In the genomic region with DNA sequence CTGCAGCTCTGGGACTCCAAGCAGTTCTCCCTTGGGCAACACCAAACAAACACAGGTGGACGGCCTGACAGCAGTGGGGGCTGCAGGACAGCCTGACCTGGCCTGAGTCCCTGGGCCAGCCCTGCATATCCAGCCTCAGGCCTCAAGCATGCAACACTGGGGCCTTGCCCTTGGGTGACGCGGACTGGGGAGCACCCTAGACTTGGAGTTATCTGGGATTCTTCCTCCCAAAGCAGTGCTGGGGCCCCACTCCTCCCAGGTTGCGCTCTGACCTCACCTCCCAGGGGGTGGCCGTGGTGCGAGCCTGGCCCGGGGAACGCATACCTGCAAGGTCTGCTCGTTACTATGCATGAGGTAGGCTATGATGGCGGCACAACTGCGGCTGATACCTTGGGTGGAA, we compare ENCODE assay signal across 32 cellular contexts.
"Had no signal": no experiment of that assay in that cellular context is flagged by ENCODE, and none has a peak within 500 bp of the region (broad histone marks: within the 10 kb centered on the region; RNA-seq: fewer than 3 reads in every experiment).

No MANE protein-coding gene starts in this region.

- H3K4me3 ChIP-seq: breast epithelium, esophagus squamous epithelium, heart right ventricle, pancreas, prostate gland, upper lobe of left lung, vagina had no signal

- H3K27me3 Mint-ChIP-seq: activated T-cell treated with anti-CD3 and anti-CD28 coated beads, Interleukin-2, amount 50 U/mL, for 24 hours; dendritic cell treated with granulocyte-macrophage colony-stimulating factor and Interleukin-4, amounts not matched to agents 40 ng/mL and 50 ng/mL, for 4 days; naive thymus-derived CD4-positive, alpha-beta T cell; stimulated activated naive CD8-positive, alpha-beta T cell treated with anti-CD3 and anti-CD28 coated beads, Interleukin-15, amount 100 ng/mL, for 72 hours; T-helper 17 cell had no signal

- H3K27ac Mint-ChIP-seq: activated naive CD4-positive, alpha-beta T cell treated with anti-CD3 and anti-CD28 coated beads, Interleukin-2, amount 50 U/mL, for 72 hours; activated T-cell treated with anti-CD3 and anti-CD28 coated beads, Interleukin-2, amount 50 U/mL, for 24 hours; dendritic cell treated with granulocyte-macrophage colony-stimulating factor and Interleukin-4, amounts not matched to agents 40 ng/mL and 50 ng/mL, for 4 days; naive thymus-derived CD4-positive, alpha-beta T cell; stimulated activated effector memory CD8-positive, alpha-beta T cell treated with anti-CD3 and anti-CD28 coated beads, Interleukin-12 subunit alpha, Interleukin-12 subunit beta, amount 100 ng/mL, for 72 hours; stimulated activated naive CD8-positive, alpha-beta T cell treated with anti-CD3 and anti-CD28 coated beads, Interleukin-15, amount 100 ng/mL, for 72 hours had no signal

- DNase-seq: activated CD4-positive, alpha-beta T cell treated with anti-CD3 and anti-CD28 coated beads for 48 hours; activated CD4-positive, alpha-beta T cell treated with anti-CD3 and anti-CD28 coated beads, Interleukin-2, amount 50 U/mL, for 48 hours; activated CD8-positive, alpha-beta memory T cell treated with anti-CD3 and anti-CD28 coated beads for 24 hours; activated CD8-positive, alpha-beta memory T cell treated with anti-CD3 and anti-CD28 coated beads, Interleukin-2, amount 50 U/mL, for 48 hours; activated gamma-delta T cell treated with Interleukin-2 at 50 U/mL for 16 hours; activated T-cell treated with anti-CD3 and anti-CD28 coated beads, Interleukin-2, amount 50 U/mL, for 24 hours; central memory CD4-positive, alpha-beta T cell; esophagus squamous epithelium; foreskin melanocyte; heart right ventricle; left ventricle myocardium superior; midbrain; naive thymus-derived CD4-positive, alpha-beta T cell; nucleus accumbens; retina; small intestine; stimulated activated CD4-positive, alpha-beta T cell treated with anti-CD3 and anti-CD28 coated beads, Interleukin-4, amount 100 ng/mL, for 24 hours; stimulated activated naive CD8-positive, alpha-beta T cell treated with anti-CD3 and anti-CD28 coated beads, Interleukin-15, amount 100 ng/mL, for 72 hours; substantia nigra; T-helper 17 cell; T1000; upper lobe of left lung; WERI-Rb-1 had no signal

- H3K9me3 ChIP-seq: breast epithelium, esophagus squamous epithelium, heart right ventricle, pancreas, prostate gland, upper lobe of left lung, vagina had no signal

- H3K36me3 ChIP-seq: breast epithelium had no signal

- H3K27me3 ChIP-seq: breast epithelium, esophagus squamous epithelium, heart right ventricle, pancreas, upper lobe of left lung, vagina had no signal

- H3K4me3 Mint-ChIP-seq: activated T-cell treated with anti-CD3 and anti-CD28 coated beads, Interleukin-2, amount 50 U/mL, for 24 hours; dendritic cell treated with granulocyte-macrophage colony-stimulating factor and Interleukin-4, amounts not matched to agents 40 ng/mL and 50 ng/mL, for 4 days; naive thymus-derived CD4-positive, alpha-beta T cell; stimulated activated effector memory CD8-positive, alpha-beta T cell treated with anti-CD3 and anti-CD28 coated beads, Interleukin-12 subunit alpha, Interleukin-12 subunit beta, amount 100 ng/mL, for 72 hours; stimulated activated naive CD8-positive, alpha-beta T cell treated with anti-CD3 and anti-CD28 coated beads, Interleukin-15, amount 100 ng/mL, for 72 hours; T-helper 17 cell had no signal

- H3K27ac ChIP-seq: breast epithelium, esophagus squamous epithelium, heart right ventricle, pancreas, prostate gland, upper lobe of left lung, vagina, WERI-Rb-1 had no signal

- ATAC-seq: activated CD4-positive, CD25-positive, alpha-beta regulatory T cell treated with anti-CD3 and anti-CD28 coated beads, Interleukin-2, amount 50 U/mL, for 24 hours; activated naive CD4-positive, alpha-beta T cell treated with anti-CD3 and anti-CD28 coated beads, Interleukin-2, amount 50 U/mL, for 72 hours; left ventricle myocardium superior; naive thymus-derived CD4-positive, alpha-beta T cell; pancreas; sciatic nerve; stimulated activated naive CD8-positive, alpha-beta T cell treated with anti-CD3 and anti-CD28 coated beads, Interleukin-15, amount 100 ng/mL, for 72 hours; T-helper 17 cell had no signal

- H3K9me3 Mint-ChIP-seq: activated naive CD4-positive, alpha-beta T cell treated with anti-CD3 and anti-CD28 coated beads, Interleukin-2, amount 50 U/mL, for 72 hours; activated T-cell treated with anti-CD3 and anti-CD28 coated beads, Interleukin-2, amount 50 U/mL, for 24 hours; dendritic cell treated with granulocyte-macrophage colony-stimulating factor and Interleukin-4, amounts not matched to agents 40 ng/mL and 50 ng/mL, for 4 days; naive thymus-derived CD4-positive, alpha-beta T cell; stimulated activated effector memory CD8-positive, alpha-beta T cell treated with anti-CD3 and anti-CD28 coated beads, Interleukin-12 subunit alpha, Interleukin-12 subunit beta, amount 100 ng/mL, for 72 hours; stimulated activated naive CD8-positive, alpha-beta T cell treated with anti-CD3 and anti-CD28 coated beads, Interleukin-15, amount 100 ng/mL, for 72 hours had no signal

- H3K4me1 ChIP-seq: breast epithelium, esophagus squamous epithelium, pancreas, prostate gland, upper lobe of left lung, vagina had no signal
